14 cellular contexts compared by ENCODE assay signal in the genomic region with DNA sequence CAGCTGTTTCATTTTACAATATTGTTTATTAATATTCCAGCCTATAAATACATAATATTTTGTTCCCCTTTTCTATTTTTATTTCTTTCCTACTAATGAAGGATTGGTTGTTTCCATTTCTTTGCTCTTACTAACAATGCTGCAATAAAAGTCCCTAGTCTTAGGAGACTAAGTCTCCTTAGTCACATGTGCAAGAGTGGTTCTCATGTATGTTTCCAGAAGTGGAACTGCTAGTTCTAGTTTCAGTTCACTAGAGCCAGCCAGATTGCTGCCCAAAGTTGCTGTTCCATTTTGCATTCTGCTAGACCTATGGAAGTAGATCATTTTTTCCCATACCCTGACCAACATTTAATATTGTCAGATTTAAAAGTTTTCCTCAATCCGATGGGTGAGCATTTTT. TPM values are rescaled to one million over a fixed set of nuclear protein-coding genes. Genes with fewer than 3 reads are reported as not detected.
DNase-seq lines count a peak whose midpoint lies in the region; ATAC-seq lines count a peak whose summit lies in the region.
"Had no signal": no experiment of that assay in that cellular context is flagged by ENCODE, and none has a peak within 500 bp of the region (broad histone marks: within the 10 kb centered on the region; RNA-seq: fewer than 3 reads in every experiment).

No MANE protein-coding gene starts in this region.

- DNase-seq in pons (ENCODE audit: low spot score): peak; percentile 67
- DNase-seq in activated CD4-positive, alpha-beta memory T cell treated with anti-CD3 and anti-CD28 coated beads for 36 hours: no peak
- DNase-seq in NCI-H1105 treated with DMSO at 0.1 percent for 48 hours (lab: John Stamatoyannopoulos, UW): no peak
- DNase-seq in NCI-H1417 treated with DMSO at 0.1 percent for 48 hours (lab: John Stamatoyannopoulos, UW): no peak
- DNase-seq in iPS-NIHi7 (ENCODE audit: extremely low spot score): no peak
- DNase-seq: activated CD4-positive, alpha-beta T cell treated with anti-CD3 and anti-CD28 coated beads for 4 hours; NCI-H774; pancreas; stimulated activated CD4-positive, alpha-beta T cell treated with anti-CD3 and anti-CD28 coated beads, Interleukin-4, amount 100 ng/mL, for 24 hours had no signal

- H3K36me3 Mint-ChIP-seq in activated CD4-positive, alpha-beta memory T cell treated with anti-CD3 and anti-CD28 coated beads for 36 hours: no peaks in the 10 kb centered on the region

- CTCF ChIA-PET in activated CD4-positive, alpha-beta memory T cell treated with anti-CD3 and anti-CD28 coated beads for 36 hours (lab: Charles Lee): no interaction called here

- no peak overlapping the region for H3K27ac Mint-ChIP-seq in activated CD4-positive, alpha-beta memory T cell treated with anti-CD3 and anti-CD28 coated beads for 36 hours
- H3K27ac Mint-ChIP-seq: GM23338 had no signal

- POLR2A ChIA-PET in activated CD4-positive, alpha-beta memory T cell treated with anti-CD3 and anti-CD28 coated beads for 36 hours (lab: Charles Lee): no interaction called here

- H3K27me3 Mint-ChIP-seq in activated CD4-positive, alpha-beta memory T cell treated with anti-CD3 and anti-CD28 coated beads for 36 hours: peaks cover 1% of the 10 kb centered on the region

- H3K4me3 Mint-ChIP-seq in activated CD4-positive, alpha-beta memory T cell treated with anti-CD3 and anti-CD28 coated beads for 36 hours: no peak overlapping the region
- H3K4me3 Mint-ChIP-seq: GM23338 had no signal

- H3K9me3 Mint-ChIP-seq in activated CD4-positive, alpha-beta memory T cell treated with anti-CD3 and anti-CD28 coated beads for 36 hours: no peaks in the 10 kb centered on the region

- H3K4me1 Mint-ChIP-seq in activated CD4-positive, alpha-beta memory T cell treated with anti-CD3 and anti-CD28 coated beads for 36 hours (ENCODE audit: low read depth): no peaks in the 10 kb centered on the region
- H3K4me1 Mint-ChIP-seq: GM23338 had no signal

- intact Hi-C loops in activated CD4-positive, alpha-beta memory T cell treated with anti-CD3 and anti-CD28 coated beads for 36 hours (cut with micrococcal nuclease): no loop called here

- ATAC-seq in GM18867 (IDR thresholded peaks at IDR 0.05; ENCODE audit: unreplicated experiment) (peak; percentile 73), HG02623 (IDR thresholded peaks at IDR 0.05; ENCODE audit: unreplicated experiment) (peak; percentile 60), HG03520 (IDR thresholded peaks at IDR 0.05; ENCODE audit: unreplicated experiment) (peak; percentile 99)
- ATAC-seq: body of pancreas, GM23338 had no signal

RNA-seq across cellular contexts. Expression of gene CNGA1, which starts 44.3 kb away (rescaled TPM):
- under 1 TPM in 1 of 2 experiments, not detected in 1; 0.70 TPM for total RNA-seq in activated CD4-positive, alpha-beta memory T cell treated with anti-CD3 and anti-CD28 coated beads for 36 hours

RNA-seq across cellular contexts. Expression of gene NIPAL1, which starts 44.4 kb away (rescaled TPM):
- 1 to 10 TPM; 1.3 to 1.9 TPM for total RNA-seq in activated CD4-positive, alpha-beta memory T cell treated with anti-CD3 and anti-CD28 coated beads for 36 hours

RNA-seq across cellular contexts. Expression of gene NFXL1, which starts 57.8 kb away (rescaled TPM):
- total RNA-seq in activated CD4-positive, alpha-beta memory T cell treated with anti-CD3 and anti-CD28 coated beads for 36 hours: 10 to 100 TPM; 10.9 to 12.0 TPM
